ENCODE assay signal across 1 cellular context in the genomic region with DNA sequence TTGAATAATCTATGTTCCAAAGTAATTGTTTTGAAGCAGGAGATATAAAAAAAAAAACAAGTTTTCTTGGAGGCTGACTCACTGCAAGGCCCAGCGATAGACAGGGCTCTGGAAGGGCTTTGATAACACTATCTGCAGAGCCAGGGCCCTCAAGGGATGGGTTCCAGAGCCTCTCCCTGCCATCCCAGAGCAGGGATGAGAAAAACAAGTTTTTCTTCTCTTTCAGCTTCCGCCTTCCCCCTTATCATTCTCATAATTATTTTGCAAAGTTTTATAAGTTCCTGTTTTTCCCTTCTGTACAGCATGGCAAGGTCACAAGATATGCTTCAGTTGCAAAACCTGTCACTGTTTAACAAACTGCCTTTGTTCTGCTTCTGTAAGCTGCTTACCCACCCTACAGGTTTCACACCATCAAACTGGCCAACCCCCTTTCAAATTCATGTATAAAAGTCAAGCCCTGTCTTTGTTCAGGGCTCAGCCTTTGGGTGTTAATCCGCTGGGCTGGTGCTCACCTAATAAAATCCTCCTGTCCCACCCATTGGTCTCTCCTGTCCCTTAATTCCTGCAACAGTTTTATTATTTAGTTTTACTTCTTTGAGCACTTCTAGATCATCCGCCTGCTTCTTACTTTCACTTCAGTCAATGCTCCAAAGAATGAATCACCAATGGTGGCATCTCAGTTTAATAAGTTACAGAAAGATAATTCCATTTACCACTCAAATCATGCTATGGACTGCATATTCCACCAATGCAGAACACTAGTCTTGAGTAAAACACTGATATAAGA.
TF ChIP-seq lines count a peak whose summit lies in the region.

No MANE protein-coding gene starts in this region.

TF ChIP-seq in HepG2, 621 proteins besides CTCF, POLR2A, EP300 and RAD21:
- TF ChIP-seq, protein P1, sequence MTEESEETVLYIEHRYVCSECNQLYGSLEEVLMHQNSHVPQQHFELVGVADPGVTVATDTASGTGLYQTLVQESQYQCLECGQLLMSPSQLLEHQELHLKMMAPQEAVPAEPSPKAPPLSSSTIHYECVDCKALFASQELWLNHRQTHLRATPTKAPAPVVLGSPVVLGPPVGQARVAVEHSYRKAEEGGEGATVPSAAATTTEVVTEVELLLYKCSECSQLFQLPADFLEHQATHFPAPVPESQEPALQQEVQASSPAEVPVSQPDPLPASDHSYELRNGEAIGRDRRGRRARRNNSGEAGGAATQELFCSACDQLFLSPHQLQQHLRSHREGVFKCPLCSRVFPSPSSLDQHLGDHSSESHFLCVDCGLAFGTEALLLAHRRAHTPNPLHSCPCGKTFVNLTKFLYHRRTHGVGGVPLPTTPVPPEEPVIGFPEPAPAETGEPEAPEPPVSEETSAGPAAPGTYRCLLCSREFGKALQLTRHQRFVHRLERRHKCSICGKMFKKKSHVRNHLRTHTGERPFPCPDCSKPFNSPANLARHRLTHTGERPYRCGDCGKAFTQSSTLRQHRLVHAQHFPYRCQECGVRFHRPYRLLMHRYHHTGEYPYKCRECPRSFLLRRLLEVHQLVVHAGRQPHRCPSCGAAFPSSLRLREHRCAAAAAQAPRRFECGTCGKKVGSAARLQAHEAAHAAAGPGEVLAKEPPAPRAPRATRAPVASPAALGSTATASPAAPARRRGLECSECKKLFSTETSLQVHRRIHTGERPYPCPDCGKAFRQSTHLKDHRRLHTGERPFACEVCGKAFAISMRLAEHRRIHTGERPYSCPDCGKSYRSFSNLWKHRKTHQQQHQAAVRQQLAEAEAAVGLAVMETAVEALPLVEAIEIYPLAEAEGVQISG (CRISPR knock-in tag; IDR thresholded peaks at IDR 0.05), result no peak
- no peak for TF ChIP-seq ZBTB43 (CRISPR knock-in tag; conservative IDR thresholded peaks at IDR 0.05)
- TF ChIP-seq TFE3 (CRISPR knock-in tag; IDR thresholded peaks at IDR 0.05), result 0 out of 2 replicates have a peak, but pooled peaks have one; percentile 24
- TF ChIP-seq, protein P2, sequence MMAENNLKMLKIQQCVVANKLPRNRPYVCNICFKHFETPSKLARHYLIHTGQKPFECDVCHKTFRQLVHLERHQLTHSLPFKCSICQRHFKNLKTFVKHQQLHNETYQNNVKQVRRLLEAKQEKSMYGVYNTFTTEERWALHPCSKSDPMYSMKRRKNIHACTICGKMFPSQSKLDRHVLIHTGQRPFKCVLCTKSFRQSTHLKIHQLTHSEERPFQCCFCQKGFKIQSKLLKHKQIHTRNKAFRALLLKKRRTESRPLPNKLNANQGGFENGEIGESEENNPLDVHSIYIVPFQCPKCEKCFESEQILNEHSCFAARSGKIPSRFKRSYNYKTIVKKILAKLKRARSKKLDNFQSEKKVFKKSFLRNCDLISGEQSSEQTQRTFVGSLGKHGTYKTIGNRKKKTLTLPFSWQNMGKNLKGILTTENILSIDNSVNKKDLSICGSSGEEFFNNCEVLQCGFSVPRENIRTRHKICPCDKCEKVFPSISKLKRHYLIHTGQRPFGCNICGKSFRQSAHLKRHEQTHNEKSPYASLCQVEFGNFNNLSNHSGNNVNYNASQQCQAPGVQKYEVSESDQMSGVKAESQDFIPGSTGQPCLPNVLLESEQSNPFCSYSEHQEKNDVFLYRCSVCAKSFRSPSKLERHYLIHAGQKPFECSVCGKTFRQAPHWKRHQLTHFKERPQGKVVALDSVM (CRISPR knock-in tag; IDR thresholded peaks at IDR 0.05), result no peak
- TF ChIP-seq, protein P3, sequence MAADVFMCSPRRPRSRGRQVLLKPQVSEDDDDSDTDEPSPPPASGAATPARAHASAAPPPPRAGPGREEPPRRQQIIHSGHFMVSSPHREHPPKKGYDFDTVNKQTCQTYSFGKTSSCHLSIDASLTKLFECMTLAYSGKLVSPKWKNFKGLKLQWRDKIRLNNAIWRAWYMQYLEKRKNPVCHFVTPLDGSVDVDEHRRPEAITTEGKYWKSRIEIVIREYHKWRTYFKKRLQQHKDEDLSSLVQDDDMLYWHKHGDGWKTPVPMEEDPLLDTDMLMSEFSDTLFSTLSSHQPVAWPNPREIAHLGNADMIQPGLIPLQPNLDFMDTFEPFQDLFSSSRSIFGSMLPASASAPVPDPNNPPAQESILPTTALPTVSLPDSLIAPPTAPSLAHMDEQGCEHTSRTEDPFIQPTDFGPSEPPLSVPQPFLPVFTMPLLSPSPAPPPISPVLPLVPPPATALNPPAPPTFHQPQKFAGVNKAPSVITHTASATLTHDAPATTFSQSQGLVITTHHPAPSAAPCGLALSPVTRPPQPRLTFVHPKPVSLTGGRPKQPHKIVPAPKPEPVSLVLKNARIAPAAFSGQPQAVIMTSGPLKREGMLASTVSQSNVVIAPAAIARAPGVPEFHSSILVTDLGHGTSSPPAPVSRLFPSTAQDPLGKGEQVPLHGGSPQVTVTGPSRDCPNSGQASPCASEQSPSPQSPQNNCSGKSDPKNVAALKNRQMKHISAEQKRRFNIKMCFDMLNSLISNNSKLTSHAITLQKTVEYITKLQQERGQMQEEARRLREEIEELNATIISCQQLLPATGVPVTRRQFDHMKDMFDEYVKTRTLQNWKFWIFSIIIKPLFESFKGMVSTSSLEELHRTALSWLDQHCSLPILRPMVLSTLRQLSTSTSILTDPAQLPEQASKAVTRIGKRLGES (CRISPR knock-in tag; IDR thresholded peaks at IDR 0.05; ENCODE audit: borderline replicate concordance), result no peak
- no peak for TF ChIP-seq ZBTB8A (CRISPR knock-in tag; IDR thresholded peaks at IDR 0.05; ENCODE audit: borderline replicate concordance, low read depth)
- TF ChIP-seq SETDB1 (CRISPR knock-in tag; IDR thresholded peaks at IDR 0.05; ENCODE audit: borderline replicate concordance), result peak; percentile 96
- TF ChIP-seq, protein P4, sequence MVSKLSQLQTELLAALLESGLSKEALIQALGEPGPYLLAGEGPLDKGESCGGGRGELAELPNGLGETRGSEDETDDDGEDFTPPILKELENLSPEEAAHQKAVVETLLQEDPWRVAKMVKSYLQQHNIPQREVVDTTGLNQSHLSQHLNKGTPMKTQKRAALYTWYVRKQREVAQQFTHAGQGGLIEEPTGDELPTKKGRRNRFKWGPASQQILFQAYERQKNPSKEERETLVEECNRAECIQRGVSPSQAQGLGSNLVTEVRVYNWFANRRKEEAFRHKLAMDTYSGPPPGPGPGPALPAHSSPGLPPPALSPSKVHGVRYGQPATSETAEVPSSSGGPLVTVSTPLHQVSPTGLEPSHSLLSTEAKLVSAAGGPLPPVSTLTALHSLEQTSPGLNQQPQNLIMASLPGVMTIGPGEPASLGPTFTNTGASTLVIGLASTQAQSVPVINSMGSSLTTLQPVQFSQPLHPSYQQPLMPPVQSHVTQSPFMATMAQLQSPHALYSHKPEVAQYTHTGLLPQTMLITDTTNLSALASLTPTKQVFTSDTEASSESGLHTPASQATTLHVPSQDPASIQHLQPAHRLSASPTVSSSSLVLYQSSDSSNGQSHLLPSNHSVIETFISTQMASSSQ (IDR thresholded peaks at IDR 0.05; ENCODE audit: low read depth), result 0 out of 2 replicates have a peak, but pooled peaks have one; percentile 35
- TF ChIP-seq, protein P4 (CRISPR knock-in tag; IDR thresholded peaks at IDR 0.05; ENCODE audit: borderline replicate concordance), result no peak
- TF ChIP-seq MBD4 (IDR thresholded peaks at IDR 0.05; ENCODE audit: borderline replicate concordance, low read length), result no peak
- TF ChIP-seq, protein P5, sequence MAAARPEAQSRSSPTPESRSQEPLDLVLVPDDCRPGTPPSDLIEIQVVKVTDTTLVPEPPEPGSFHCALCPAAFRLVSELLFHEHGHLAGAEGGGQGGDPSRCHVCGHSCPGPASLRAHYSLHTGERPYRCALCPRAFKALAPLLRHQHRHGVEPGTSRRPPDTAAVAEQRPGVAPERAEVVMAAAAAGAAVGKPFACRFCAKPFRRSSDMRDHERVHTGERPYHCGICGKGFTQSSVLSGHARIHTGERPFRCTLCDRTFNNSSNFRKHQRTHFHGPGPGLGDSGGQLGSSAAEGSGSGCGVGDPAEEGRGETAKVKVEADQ (CRISPR knock-in tag; IDR thresholded peaks at IDR 0.05; ENCODE audit: borderline replicate concordance), result no peak
- TF ChIP-seq, protein P6, sequence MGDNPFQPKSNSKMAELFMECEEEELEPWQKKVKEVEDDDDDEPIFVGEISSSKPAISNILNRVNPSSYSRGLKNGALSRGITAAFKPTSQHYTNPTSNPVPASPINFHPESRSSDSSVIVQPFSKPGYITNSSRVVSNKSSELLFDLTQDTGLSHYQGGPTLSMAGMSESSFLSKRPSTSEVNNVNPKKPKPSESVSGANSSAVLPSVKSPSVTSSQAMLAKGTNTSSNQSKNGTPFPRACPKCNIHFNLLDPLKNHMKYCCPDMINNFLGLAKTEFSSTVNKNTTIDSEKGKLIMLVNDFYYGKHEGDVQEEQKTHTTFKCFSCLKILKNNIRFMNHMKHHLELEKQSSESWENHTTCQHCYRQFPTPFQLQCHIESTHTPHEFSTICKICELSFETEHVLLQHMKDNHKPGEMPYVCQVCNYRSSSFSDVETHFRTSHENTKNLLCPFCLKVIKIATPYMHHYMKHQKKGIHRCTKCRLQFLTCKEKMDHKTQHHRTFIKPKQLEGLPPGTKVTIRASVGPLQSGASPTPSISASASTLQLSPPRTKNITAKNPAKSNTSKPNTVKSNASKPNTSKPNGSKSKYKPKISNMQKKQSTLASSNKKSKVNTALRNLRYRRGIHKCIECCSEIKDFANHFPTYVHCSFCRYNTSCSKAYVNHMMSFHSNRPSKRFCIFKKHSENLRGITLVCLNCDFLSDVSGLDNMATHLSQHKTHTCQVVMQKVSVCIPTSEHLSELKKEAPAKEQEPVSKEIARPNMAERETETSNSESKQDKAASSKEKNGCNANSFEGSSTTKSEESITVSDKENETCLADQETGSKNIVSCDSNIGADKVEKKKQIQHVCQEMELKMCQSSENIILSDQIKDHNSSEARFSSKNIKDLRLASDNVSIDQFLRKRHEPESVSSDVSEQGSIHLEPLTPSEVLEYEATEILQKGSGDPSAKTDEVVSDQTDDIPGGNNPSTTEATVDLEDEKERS (CRISPR knock-in tag; IDR thresholded peaks at IDR 0.05), result peak; percentile 67; the same call in 1 of the 2 replicates
- no peak for TF ChIP-seq SOX13 (IDR thresholded peaks at IDR 0.05)
- peak in 1 of 2 experiments; percentile 67; a peak in 2 of 4 replicates for TF ChIP-seq SOX13 (CRISPR knock-in tag; conservative IDR thresholded peaks at IDR 0.05 in 1 of 2, IDR thresholded peaks at IDR 0.05 in 1 of 2)
- no peak for TF ChIP-seq SMAD3 (CRISPR knock-in tag; IDR thresholded peaks at IDR 0.05)
- no peak for TF ChIP-seq CHD2 (IDR thresholded peaks at IDR 0.05; ENCODE audit: low read depth, low read length)
- TF ChIP-seq ZNF253 (CRISPR knock-in tag; IDR thresholded peaks at IDR 0.05; ENCODE audit: borderline replicate concordance), result no peak
